Comparison of ENCODE assay signal across 17 cellular contexts in the genomic region with DNA sequence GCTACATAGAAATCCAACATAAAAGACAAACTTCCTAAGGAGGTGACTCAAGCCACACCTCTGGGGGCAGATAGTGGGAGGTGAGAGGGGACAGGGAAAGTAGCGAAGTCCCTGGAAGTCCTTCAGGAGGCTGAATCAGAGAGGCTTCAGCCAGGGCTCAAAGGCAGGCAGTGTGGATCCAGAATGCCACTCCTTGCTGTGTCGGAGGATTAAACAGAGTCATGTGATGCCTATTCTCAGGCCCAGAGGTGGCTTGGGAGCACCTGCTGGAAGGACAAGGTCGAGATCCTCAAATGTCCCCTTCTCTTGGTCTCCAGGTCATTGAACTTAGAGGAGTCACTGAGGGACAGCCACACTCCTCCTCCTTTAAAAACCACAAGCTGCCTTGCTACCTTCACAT.
A peak's percentile ranks its signal among the peaks of the same experiment; 100 is the strongest.
DNase-seq lines count a peak whose midpoint lies in the region; TF ChIP-seq lines count a peak whose summit lies in the region.
"Had no signal": no experiment of that assay in that cellular context is flagged by ENCODE, and none has a peak within 500 bp of the region (broad histone marks: within the 10 kb centered on the region; RNA-seq: fewer than 3 reads in every experiment).

No MANE protein-coding gene starts in this region.

- H3K27me3 ChIP-seq in H9 (ENCODE audit: insufficient read depth, low read length): no peaks in the 10 kb centered on the region

- no peak overlapping the region for H3K56ac ChIP-seq in H9 (ENCODE audit: insufficient read length, low read depth, low read length)

- no peaks in the 10 kb centered on the region for H3K36me3 Mint-ChIP-seq in H9 (ENCODE audit: insufficient read depth in 1 of 3, low read depth in 3 of 3)
- H3K36me3 Mint-ChIP-seq: CD8-positive, alpha-beta memory T cell had no signal

- TF ChIP-seq CTCF in OCI-LY7 (conservative IDR thresholded peaks at IDR 0.05; ENCODE audit: low read length): no peak
- no peak for TF ChIP-seq CTCF in H9 (conservative IDR thresholded peaks at IDR 0.05)

- no peak overlapping the region for H3T11ph ChIP-seq in H9 (ENCODE audit: low read length)

- H3K4me3 ChIP-seq in OCI-LY7 (ENCODE audit: low read depth, low read length, poor library complexity, severe bottlenecking): no peak overlapping the region

- H2BK15ac ChIP-seq in H9 (ENCODE audit: low read depth, low read length): no peak overlapping the region

- no peaks in the 10 kb centered on the region for H3K36me3 ChIP-seq in OCI-LY7 (ENCODE audit: insufficient read depth, low read length)

- H3K9me3 ChIP-seq in OCI-LY7 (ENCODE audit: low read length) (no peaks in the 10 kb centered on the region), H9 (ENCODE audit: control insufficient read depth, low read depth, low read length) (no peaks in the 10 kb centered on the region)

- no TSS peak for BruUV-seq in OCI-LY7 (replicated peaks; lab: Mats Ljungman, UMichigan)

- H3K27ac Mint-ChIP-seq in H9: no peak overlapping the region
- H3K27ac Mint-ChIP-seq: B cell; CD8-positive, alpha-beta memory T cell had no signal

- H2BK120ac ChIP-seq in H9 (ENCODE audit: low read depth, low read length, poor library complexity, severe bottlenecking): no peak overlapping the region

- CTCF ChIA-PET in OCI-LY7 (lab: Charles Lee; ENCODE audit: unreplicated experiment) (no interaction called here), HEK293T (lab: Yijun Ruan, JAX) (no interaction called here)

- no peak overlapping the region for H2BK20ac ChIP-seq in H9 (ENCODE audit: low read depth, low read length, poor library complexity, severe bottlenecking)

- no peak overlapping the region for H2BK5ac ChIP-seq in H9 (ENCODE audit: insufficient read length, low read length)

- H3K27me3 Mint-ChIP-seq in H9 (ENCODE audit: low read depth): no peaks in the 10 kb centered on the region

- H3K23ac ChIP-seq in H9 (ENCODE audit: insufficient read length, low read depth, low read length): no peak overlapping the region

- no peaks in the 10 kb centered on the region for H4K20me1 ChIP-seq in OCI-LY7 (ENCODE audit: insufficient read depth, low read length)
- no peaks in the 10 kb centered on the region for H4K20me1 ChIP-seq in H9 (ENCODE audit: control insufficient read depth, insufficient read depth, insufficient read length)

- no peaks in the 10 kb centered on the region for H3K9me2 ChIP-seq in OCI-LY7 (ENCODE audit: insufficient read depth, low read length)

- H2BK12ac ChIP-seq in H9 (ENCODE audit: insufficient read length, low read depth, low read length): no peak overlapping the region

- H4K5ac ChIP-seq in H9 (ENCODE audit: insufficient read length, low read depth, low read length): no peak overlapping the region

- H3K79me2 ChIP-seq in OCI-LY7 (ENCODE audit: insufficient read depth, low read depth, low read length): no peaks in the 10 kb centered on the region
- no peaks in the 10 kb centered on the region for H3K79me2 ChIP-seq in H9 (ENCODE audit: insufficient read depth, low read length)

- H3K18ac ChIP-seq in H9 (ENCODE audit: insufficient read length, low read depth, low read length): no peak overlapping the region

- H4K91ac ChIP-seq in H9 (ENCODE audit: insufficient read length, low read depth, low read length): no peak overlapping the region

- POLR2A ChIA-PET in OCI-LY7 (lab: Charles Lee) (interaction anchor here (0.6 kb wide), 1 partner anchor 824 kb away, joined by 4 read pairs; no protein-coding TSS in a partner anchor), HEK293T (lab: Yijun Ruan, JAX) (interaction anchor here (0.8 kb wide), 1 partner anchor 9 kb away, joined by 3 read pairs; no protein-coding TSS in a partner anchor)

- no peaks in the 10 kb centered on the region for H3K9me3 Mint-ChIP-seq in H9

- H2AK5ac ChIP-seq in H9 (ENCODE audit: insufficient read length, low read length): no peak overlapping the region

- no peak overlapping the region for H3K14ac ChIP-seq in H9 (ENCODE audit: insufficient read depth, low read length)

- H3K9ac ChIP-seq in H9 (ENCODE audit: extremely low read depth, insufficient read length, low read length): no peak overlapping the region

- H2AFZ ChIP-seq in OCI-LY7 (ENCODE audit: low read length) (peak overlapping the region; percentile 28; the same call in 1 of the 2 replicates), H9 (ENCODE audit: low read length) (no peak overlapping the region)

- no peaks in the 10 kb centered on the region for H3K79me1 ChIP-seq in H9 (ENCODE audit: insufficient read depth, low read depth, low read length, poor library complexity, severe bottlenecking)

- H3K27ac ChIP-seq in OCI-LY7 (ENCODE audit: low read depth, low read length, poor library complexity, severe bottlenecking) (no peak overlapping the region), caudate nucleus (ENCODE audit: low read depth, low read length) (peak overlapping the region; percentile 83), H9 (ENCODE audit: insufficient read length, low read depth, low read length) (no peak overlapping the region)
- H3K27ac ChIP-seq: HL-60 had no signal

- peak; percentile 7 for DNase-seq in COLO668 (lab: John Stamatoyannopoulos, UW; ENCODE audit: unreplicated experiment)
- DNase-seq in OCI-LY7 (ENCODE audit: low spot score): no peak
- DNase-seq in caudate nucleus (lab: John Stamatoyannopoulos, UW): no peak
- peak; percentile 48 for DNase-seq in mucosa of gallbladder (ENCODE audit: low spot score)
- DNase-seq in HEK293T (ENCODE audit: extremely low spot score): no peak
- DNase-seq in NCI-H2107 treated with DMSO at 0.1 percent for 48 hours (lab: John Stamatoyannopoulos, UW; ENCODE audit: unreplicated experiment): no peak
- DNase-seq in NOMO-1 treated with DMSO at 0.1 percent for 48 hours (lab: John Stamatoyannopoulos, UW; ENCODE audit: unreplicated experiment): no peak
- DNase-seq in H9: no peak
- DNase-seq: CD8-positive, alpha-beta memory T cell; KG1; NCI-H1092 treated with DMSO at 0.1 percent for 48 hours; NCI-H1694 treated with DMSO at 0.1 percent for 48 hours; NCI-H69; NK-92 treated with Interleukin-12 subunit alpha and Interleukin-12 subunit beta, amount 100 ng/mL, for 24 hours; Right ventricle myocardium superior had no signal

- no peak overlapping the region for H3K4me3 Mint-ChIP-seq in H9
- H3K4me3 Mint-ChIP-seq: B cell; CD8-positive, alpha-beta memory T cell had no signal

- no peak overlapping the region for H3K4ac ChIP-seq in H9 (ENCODE audit: low read depth, low read length)

- peaks cover 45 to 67% of the 10 kb centered on the region in 2 experiments for H3K4me1 Mint-ChIP-seq in H9
- H3K4me1 Mint-ChIP-seq: CD8-positive, alpha-beta memory T cell had no signal

- intact Hi-C loops in OCI-LY7 (cut with micrococcal nuclease; ENCODE audit: unreplicated experiment): loop anchor here (5.0 kb wide), 1 partner anchor 480 kb away; no protein-coding TSS in a partner anchor

- WGBS in H9 (ENCODE audit: extremely low coverage, insufficient read length, low lambda C conversion rate): no CpG with 5 or more reads among the region's 3 CpGs

- H4K8ac ChIP-seq in H9 (replicated peaks; ENCODE audit: insufficient read length, low read depth, low read length): no peak overlapping the region

- H3K4me2 ChIP-seq in OCI-LY7 (ENCODE audit: low read length) (peak overlapping the region; percentile 59), H9 (ENCODE audit: insufficient read depth, insufficient read length, low read length) (no peak overlapping the region)

- H3K23me2 ChIP-seq in H9 (ENCODE audit: insufficient read length, low read depth, low read length, poor library complexity, severe bottlenecking): no peaks in the 10 kb centered on the region

- H3K4me1 ChIP-seq in OCI-LY7 (ENCODE audit: insufficient read depth, low read length, poor library complexity, severe bottlenecking) (peaks cover 45% of the 10 kb centered on the region), H9 (ENCODE audit: insufficient read depth, low read length) (peaks cover 5% of the 10 kb centered on the region)

TF ChIP-seq in HEK293T, 16 proteins besides CTCF, POLR2A, EP300 and RAD21:
- TF ChIP-seq SUZ12 (IDR thresholded peaks at IDR 0.05): no peak
- no peak for TF ChIP-seq BHLHE40 (IDR thresholded peaks at IDR 0.05; ENCODE audit: borderline replicate concordance)
- TF ChIP-seq ELF4 (IDR thresholded peaks at IDR 0.05): no peak
- no peak for TF ChIP-seq FOXA1 (IDR thresholded peaks at IDR 0.05)
- no peak for TF ChIP-seq TARDBP (IDR thresholded peaks at IDR 0.05)
- TF ChIP-seq FOXM1 (IDR thresholded peaks at IDR 0.05; ENCODE audit: borderline replicate concordance): no peak
- TF ChIP-seq ZNF384 (IDR thresholded peaks at IDR 0.05): no peak

Comparison
In these comparisons a context has a peak if more than half of its experiments do, and no peak if none do; other contexts are left out.
1. DNase-seq: peak in COLO668 (single experiment) and mucosa of gallbladder (single experiment); none in OCI-LY7 (single experiment), caudate nucleus (0 of 61), HEK293T (single experiment), NCI-H2107 treated with DMSO at 0.1 percent for 48 hours (single experiment), NOMO-1 treated with DMSO at 0.1 percent for 48 hours (single experiment) and H9 (single experiment).